Comparison of ENCODE assay signal across 8 cellular contexts in genomic region chr19:38004505-38005223, GRCh38.
A peak's percentile ranks its signal among the peaks of the same experiment; 100 is the strongest.
DNase-seq lines count a peak whose midpoint lies in the region; ATAC-seq and TF ChIP-seq lines count a peak whose summit lies in the region.

No MANE protein-coding gene starts in this region.

- peak overlapping the region; percentile 89 for H3K9ac ChIP-seq in mammary epithelial cell (ENCODE audit: insufficient read depth, low read length)

- H3K4me3 ChIP-seq in mammary epithelial cell (replicated peaks in 1 of 3; ENCODE audit: insufficient read depth in 1 of 3, low read depth in 2 of 3, low read length in 3 of 3): peak overlapping the region; percentile 24 to 44 (median 38)
- H3K4me3 ChIP-seq in gastrocnemius medialis: peak overlapping the region; percentile 33 to 49 (median 45)

- H3K4me2 ChIP-seq in mammary epithelial cell (ENCODE audit: insufficient read depth, low read depth, low read length): peak overlapping the region; percentile 91

- H4K20me1 ChIP-seq in mammary epithelial cell (ENCODE audit: insufficient read depth, low read length): no peaks in the 10 kb centered on the region

- 4% methylated on average over 13 of the region's 15 CpGs for WGBS in mammary epithelial cell (ENCODE audit: low coverage, missing lambda C conversion rate)

- BruUV-seq in mammary epithelial cell (replicated peaks; lab: Mats Ljungman, UMichigan): TSS peak; percentile 64

- peaks cover 35% of the 10 kb centered on the region for H3K79me2 ChIP-seq in mammary epithelial cell (ENCODE audit: insufficient read depth, low read length)

- TF ChIP-seq CTCF in mammary epithelial cell (conservative IDR thresholded peaks at IDR 0.05 in 1 of 2, IDR thresholded peaks at IDR 0.05 in 1 of 2; ENCODE audit: extremely low read depth in 1 of 2, insufficient read depth in 1 of 2, low read depth in 1 of 2, low read length in 2 of 2) (no peak), gastrocnemius medialis (IDR thresholded peaks at IDR 0.05 in 4 of 5, conservative IDR thresholded peaks at IDR 0.05 in 1 of 5) (no peak)

- ATAC-seq in HG03354 (IDR thresholded peaks at IDR 0.05; ENCODE audit: poor library complexity, severe bottlenecking, unreplicated experiment) (peak; percentile 75), gastrocnemius medialis (peak; percentile 98)

- no peaks in the 10 kb centered on the region for H3K9me3 ChIP-seq in mammary epithelial cell (replicated peaks; ENCODE audit: insufficient read depth, low read length)
- H3K9me3 ChIP-seq in gastrocnemius medialis: no peaks in the 10 kb centered on the region

- H2AFZ ChIP-seq in mammary epithelial cell (ENCODE audit: low read depth, low read length): peak overlapping the region; percentile 69

- CTCF ChIA-PET in mammary epithelial cell (lab: Charles Lee; ENCODE audit: low non-redundant PET): interaction anchor here (0.6 kb wide), 4 partner anchors 100 to 1991 kb away, joined by 3 to 12 read pairs (median 6); partner anchors contain the start of gene ALKBH6

- H3K27me3 ChIP-seq in mammary epithelial cell (ENCODE audit: insufficient read depth, low read length) (no peaks in the 10 kb centered on the region), gastrocnemius medialis (no peaks in the 10 kb centered on the region)

- dilution Hi-C loops in mammary epithelial cell (cut with HindIII; ENCODE audit: low sequenced_read_pairs): no loop called here

- H3K36me3 ChIP-seq in mammary epithelial cell (ENCODE audit: insufficient read depth, low read length) (no peaks in the 10 kb centered on the region), gastrocnemius medialis (no peaks in the 10 kb centered on the region)

- TF ChIP-seq POLR2A in gastrocnemius medialis (IDR thresholded peaks at IDR 0.05): peak; percentile 51 to 61

- in situ Hi-C loops in Caki2 (cut with HindIII; ENCODE audit: low pct_unique_long_range_greater_than_20kb, low sequenced_read_pairs): no loop called here
- in situ Hi-C loops in mammary epithelial cell (cut with MboI; ENCODE audit: low sequenced_read_pairs in 2 of 2): loop anchor here in 1 of 2 donors (5.0 kb wide), 1 partner anchor 97 kb away; the partner anchor contains the start of genes SIPA1L3 and WDR87
- in situ Hi-C loops in gastrocnemius medialis (cut with MboI; ENCODE audit: low sequenced_read_pairs in 4 of 4): no loop called here

- DNase-seq in Caki2 (ENCODE audit: low read depth): peak; percentile 98
- peak; percentile 55 for DNase-seq in GM19238 (ENCODE audit: insufficient read length, low spot score)
- DNase-seq in NCI-H526 (lab: John Stamatoyannopoulos, UW): peak; percentile 88 to 89
- peak; percentile 95 for DNase-seq in mammary epithelial cell
- peak; percentile 89 for DNase-seq in iPS-NIHi7 (ENCODE audit: extremely low spot score)
- peak; percentile 79 to 82 for DNase-seq in gastrocnemius medialis
- no peak for DNase-seq in activated T-cell treated with anti-CD3 and anti-CD28 coated beads for 4 hours

- H3K4me1 ChIP-seq in mammary epithelial cell (ENCODE audit: insufficient read depth, low read length): peaks cover 36% of the 10 kb centered on the region
- H3K4me1 ChIP-seq in gastrocnemius medialis: peaks cover 14 to 15% of the 10 kb centered on the region in 2 donors

- intact Hi-C loops in mammary epithelial cell (cut with micrococcal nuclease): loop anchor here (2.0 kb wide), 1 partner anchor 66 kb away; no protein-coding TSS in a partner anchor
- intact Hi-C loops in gastrocnemius medialis (cut with DNase I; ENCODE audit: low total_unique reads): loop anchor here (1.0 kb wide), 1 partner anchor 97 kb away; the partner anchor contains the start of gene SIPA1L3

- H3K27ac ChIP-seq in mammary epithelial cell (ENCODE audit: insufficient read depth, low read depth, low read length): peak overlapping the region; percentile 94
- peak overlapping the region; percentile 56 to 75 (median 64) for H3K27ac ChIP-seq in gastrocnemius medialis
